In genomic region chr17:78040561-78041400, GRCh38 we compare ENCODE assay signal across 8 cellular contexts.
DNase-seq lines count a peak whose midpoint lies in the region; TF ChIP-seq lines count a peak whose summit lies in the region.
"Had no signal": no experiment of that assay in that cellular context is flagged by ENCODE, and none has a peak within 500 bp of the region (broad histone marks: within the 10 kb centered on the region; RNA-seq: fewer than 3 reads in every experiment).

No MANE protein-coding gene starts in this region.

- H3K9me3 ChIP-seq in endodermal cell (ENCODE audit: control insufficient read depth, low read length) (peaks cover 4% of the 10 kb centered on the region), mucosa of rectum (ENCODE audit: control insufficient read depth in 2 of 2, low read length in 2 of 2) (no peaks in the 10 kb centered on the region)

- no peaks in the 10 kb centered on the region for H3K9me3 Mint-ChIP-seq in endodermal cell
- H3K9me3 Mint-ChIP-seq: central memory CD8-positive, alpha-beta T cell had no signal

- H3K27ac ChIP-seq in endodermal cell (ENCODE audit: low read depth, low read length) (no peak overlapping the region), mucosa of rectum (ENCODE audit: low read depth in 2 of 2, low read length in 2 of 2) (peak overlapping the region; percentile 69 to 80)

- H3K27ac Mint-ChIP-seq in endodermal cell: no peak overlapping the region

- no peak overlapping the region for H3K4me3 ChIP-seq in endodermal cell (ENCODE audit: low read length)
- peak overlapping the region; percentile 58 to 74 for H3K4me3 ChIP-seq in mucosa of rectum (ENCODE audit: low read length in 2 of 2)

- H3K4me3 Mint-ChIP-seq in endodermal cell: no peak overlapping the region
- H3K4me3 Mint-ChIP-seq: central memory CD8-positive, alpha-beta T cell had no signal

- in situ Hi-C loops in GM13976 (cut with MboI; ENCODE audit: low sequenced_read_pairs, unreplicated experiment): no loop called here

- no peak for TF ChIP-seq CTCF in GM13976 (IDR thresholded peaks at IDR 0.05; ENCODE audit: borderline replicate concordance, control extremely low read depth, extremely low read depth, insufficient read depth, missing control alignments)
- TF ChIP-seq CTCF in endodermal cell (conservative IDR thresholded peaks at IDR 0.05): no peak

- no peaks in the 10 kb centered on the region for H3K4me1 ChIP-seq in endodermal cell (ENCODE audit: control insufficient read depth, insufficient read depth, low read length)
- no peaks in the 10 kb centered on the region for H3K4me1 ChIP-seq in mucosa of rectum (ENCODE audit: control insufficient read depth in 2 of 2, insufficient read depth in 2 of 2, low read length in 2 of 2)

- no peaks in the 10 kb centered on the region for H3K27me3 Mint-ChIP-seq in endodermal cell (ENCODE audit: insufficient read depth)
- H3K27me3 Mint-ChIP-seq: central memory CD8-positive, alpha-beta T cell had no signal

- H3K4me1 Mint-ChIP-seq in endodermal cell: no peaks in the 10 kb centered on the region

- H3K27me3 ChIP-seq in endodermal cell (ENCODE audit: control insufficient read depth, insufficient read depth, low read length, poor library complexity, severe bottlenecking) (no peaks in the 10 kb centered on the region), mucosa of rectum (ENCODE audit: control insufficient read depth in 2 of 2, insufficient read depth in 2 of 2, low read length in 2 of 2) (no peaks in the 10 kb centered on the region)

- DNase-seq in GM13976 (ENCODE audit: low spot score): peak; percentile 53
- DNase-seq in NCI-H345 treated with DMSO at 0.1 percent for 48 hours (lab: John Stamatoyannopoulos, UW; ENCODE audit: unreplicated experiment): peak; percentile 80
- DNase-seq in activated CD4-positive, alpha-beta T cell treated with anti-CD3 and anti-CD28 coated beads, Interleukin-2, amount 50 U/mL, for 1 hour: peak; percentile 41
- DNase-seq in endodermal cell: peak; percentile 75
- DNase-seq in ureter (ENCODE audit: low spot score): peak; percentile 55
- no peak for DNase-seq in kidney glomerular epithelial cell (lab: John Stamatoyannopoulos, UW)

- H3K9ac ChIP-seq in endodermal cell (ENCODE audit: extremely low read depth, low read length, poor library complexity, severe bottlenecking) (no peak overlapping the region), mucosa of rectum (ENCODE audit: low read depth in 1 of 2, low read length in 2 of 2) (peak overlapping the region; percentile 48 to 70)

- H3K36me3 ChIP-seq in endodermal cell (ENCODE audit: control insufficient read depth, insufficient read depth, low read length): peaks cover 34% of the 10 kb centered on the region
- H3K36me3 ChIP-seq in mucosa of rectum (ENCODE audit: control insufficient read depth in 2 of 2, insufficient read depth in 2 of 2, low read length in 2 of 2): peaks cover 0 to 7% of the 10 kb centered on the region in 2 donors

- H3K36me3 Mint-ChIP-seq in endodermal cell (ENCODE audit: low read depth): peaks cover 36% of the 10 kb centered on the region

- WGBS in endodermal cell (ENCODE audit: insufficient coverage in 1 of 2, insufficient read length in 1 of 2), 2 experiments: 94 to 97% methylated on average over 31 to 44 of the region's 44 CpGs
